Comparison of ENCODE assay signal across 8 cellular contexts in genomic region chr12:10366875-10367274, GRCh38. TPM values are rescaled to one million over a fixed set of nuclear protein-coding genes. Genes with fewer than 3 reads are reported as not detected.
DNase-seq lines count a peak whose midpoint lies in the region; ATAC-seq and TF ChIP-seq lines count a peak whose summit lies in the region.

No MANE protein-coding gene starts in this region.

- H3K27ac ChIP-seq in heart left ventricle (peak overlapping the region in 9 of 12 donors; percentile 79 to 97 (median 92)), RWPE2 (ENCODE audit: poor library complexity, severe bottlenecking) (peak overlapping the region; percentile 85), gastroesophageal sphincter (peak overlapping the region in 3 of 4 donors; percentile 88 to 93 (median 91)), urinary bladder (ENCODE audit: low read depth) (peak overlapping the region; percentile 53)

- TF ChIP-seq POLR2A in heart left ventricle (IDR thresholded peaks at IDR 0.05) (no peak), gastroesophageal sphincter (IDR thresholded peaks at IDR 0.05) (no peak)

- H3K4me3 ChIP-seq in heart left ventricle (no peak overlapping the region), RWPE2 (ENCODE audit: severe bottlenecking) (no peak overlapping the region), gastroesophageal sphincter (no peak overlapping the region), urinary bladder (ENCODE audit: low read depth, low read length) (no peak overlapping the region)

- TF ChIP-seq EP300 in gastroesophageal sphincter (IDR thresholded peaks at IDR 0.05): no peak

- H3K4me1 ChIP-seq in heart left ventricle (peaks cover 0 to 66% (median 14%) of the 10 kb centered on the region in 12 donors), RWPE2 (ENCODE audit: insufficient read depth, poor library complexity, severe bottlenecking) (peaks cover 13% of the 10 kb centered on the region), gastroesophageal sphincter (peaks cover 11 to 39% (median 12%) of the 10 kb centered on the region in 3 donors), urinary bladder (ENCODE audit: insufficient read depth) (no peaks in the 10 kb centered on the region)

- H3K9me3 ChIP-seq in heart left ventricle (no peaks in the 10 kb centered on the region), RWPE2 (ENCODE audit: severe bottlenecking) (no peaks in the 10 kb centered on the region), gastroesophageal sphincter (no peaks in the 10 kb centered on the region)

- no peaks in the 10 kb centered on the region for H3K36me3 ChIP-seq in heart left ventricle
- no peaks in the 10 kb centered on the region for H3K36me3 ChIP-seq in RWPE2 (ENCODE audit: low read depth)
- no peaks in the 10 kb centered on the region for H3K36me3 ChIP-seq in gastroesophageal sphincter
- H3K36me3 ChIP-seq in urinary bladder (ENCODE audit: insufficient read depth): no peaks in the 10 kb centered on the region

- no peak for ATAC-seq in heart left ventricle
- ATAC-seq in RWPE2 (ENCODE audit: low read depth): no peak
- ATAC-seq in gastroesophageal sphincter: no peak
- no peak for ATAC-seq in activated CD4-positive, CD25-positive, alpha-beta regulatory T cell treated with anti-CD3 and anti-CD28 coated beads, Interleukin-2, amount 50 U/mL, for 24 hours

- no peaks in the 10 kb centered on the region for H3K27me3 ChIP-seq in heart left ventricle
- H3K27me3 ChIP-seq in RWPE2 (ENCODE audit: insufficient read depth, poor library complexity, severe bottlenecking): no peaks in the 10 kb centered on the region
- H3K27me3 ChIP-seq in gastroesophageal sphincter: no peaks in the 10 kb centered on the region

- TF ChIP-seq CTCF in heart left ventricle (IDR thresholded peaks at IDR 0.05) (peak in 1 of 12 donors; percentile 13), RWPE2 (IDR thresholded peaks at IDR 0.05; ENCODE audit: poor library complexity, severe bottlenecking) (peak; percentile 55), gastroesophageal sphincter (IDR thresholded peaks at IDR 0.05) (peak in 1 of 4 experiments; percentile 8)

- intact Hi-C loops in heart left ventricle (cut with DNase I) (loop anchor here in 1 of 10 donors (10.0 kb wide), 2 partner anchors 132 to 358 kb away; partner anchors contain the start of gene YBX3), cardiac septum (cut with DNase I) (loop anchor here (5.0 to 10.0 kb wide), 4 partner anchors 152 to 502 kb away; partner anchors contain the start of genes CLEC2B, GABARAPL1, MAGOHB and YBX3)

- no peak for DNase-seq in heart left ventricle
- no peak for DNase-seq in cardiac septum (ENCODE audit: low spot score)
- DNase-seq in RWPE2 (ENCODE audit: low spot score): no peak
- no peak for DNase-seq in NCI-H2196 treated with DMSO at 0.1 percent for 48 hours (lab: John Stamatoyannopoulos, UW; ENCODE audit: unreplicated experiment)
- DNase-seq in kidney tubule cell (ENCODE audit: low spot score): no peak

RNA-seq across cellular contexts. Expression of gene KLRK1, which starts 23.0 kb away (rescaled TPM):
- total RNA-seq in heart left ventricle (1 to 10 TPM in 2 of 9 donors, under 1 TPM in 5, not detected in 2; 0.45 to 6.6 (median 0.49) TPM), cardiac septum (0.19 TPM), gastroesophageal sphincter (1 to 10 TPM in 2 of 4 donors, under 1 TPM in 2; 0.57 to 2.0 (median 0.97) TPM), urinary bladder (1.3 TPM)
- polyA plus RNA-seq in heart left ventricle (under 1 TPM; 0.28 to 0.69 TPM), urinary bladder (1.9 TPM)

RNA-seq across cellular contexts. Expression of gene KLRC4, which starts 42.7 kb away (rescaled TPM):
- 1 to 10 TPM in 1 of 9 donors, not detected in 8; 1.1 TPM for total RNA-seq in heart left ventricle
- polyA plus RNA-seq in heart left ventricle: not detected
- not detected for total RNA-seq in cardiac septum
- total RNA-seq in gastroesophageal sphincter: 1 to 10 TPM in 1 of 4 donors, not detected in 3; 2.3 TPM
- total RNA-seq in urinary bladder: 0.37 TPM
- 0.23 TPM for polyA plus RNA-seq in urinary bladder

RNA-seq across cellular contexts. Expression of gene KLRC3, which starts 53.5 kb away (rescaled TPM):
- not detected for total RNA-seq in heart left ventricle
- not detected for polyA plus RNA-seq in heart left ventricle
- not detected for total RNA-seq in cardiac septum
- total RNA-seq in gastroesophageal sphincter: not detected
- 0.69 TPM for total RNA-seq in urinary bladder
- polyA plus RNA-seq in urinary bladder: 0.49 TPM

RNA-seq across cellular contexts. Expression of gene KLRD1, which starts 59.2 kb away (rescaled TPM):
- 1 to 10 TPM in 3 of 9 donors, under 1 TPM in 6; 0.25 to 7.4 (median 0.93) TPM for total RNA-seq in heart left ventricle
- 1 to 10 TPM in 1 of 2 donors, under 1 TPM in 1; 0.25 to 1.1 TPM for polyA plus RNA-seq in heart left ventricle
- total RNA-seq in cardiac septum: 1.1 TPM
- total RNA-seq in gastroesophageal sphincter: under 1 TPM; 0.37 to 0.94 (median 0.70) TPM
- 1.0 TPM for total RNA-seq in urinary bladder
- polyA plus RNA-seq in urinary bladder: 1.2 TPM
